In the genomic region with DNA sequence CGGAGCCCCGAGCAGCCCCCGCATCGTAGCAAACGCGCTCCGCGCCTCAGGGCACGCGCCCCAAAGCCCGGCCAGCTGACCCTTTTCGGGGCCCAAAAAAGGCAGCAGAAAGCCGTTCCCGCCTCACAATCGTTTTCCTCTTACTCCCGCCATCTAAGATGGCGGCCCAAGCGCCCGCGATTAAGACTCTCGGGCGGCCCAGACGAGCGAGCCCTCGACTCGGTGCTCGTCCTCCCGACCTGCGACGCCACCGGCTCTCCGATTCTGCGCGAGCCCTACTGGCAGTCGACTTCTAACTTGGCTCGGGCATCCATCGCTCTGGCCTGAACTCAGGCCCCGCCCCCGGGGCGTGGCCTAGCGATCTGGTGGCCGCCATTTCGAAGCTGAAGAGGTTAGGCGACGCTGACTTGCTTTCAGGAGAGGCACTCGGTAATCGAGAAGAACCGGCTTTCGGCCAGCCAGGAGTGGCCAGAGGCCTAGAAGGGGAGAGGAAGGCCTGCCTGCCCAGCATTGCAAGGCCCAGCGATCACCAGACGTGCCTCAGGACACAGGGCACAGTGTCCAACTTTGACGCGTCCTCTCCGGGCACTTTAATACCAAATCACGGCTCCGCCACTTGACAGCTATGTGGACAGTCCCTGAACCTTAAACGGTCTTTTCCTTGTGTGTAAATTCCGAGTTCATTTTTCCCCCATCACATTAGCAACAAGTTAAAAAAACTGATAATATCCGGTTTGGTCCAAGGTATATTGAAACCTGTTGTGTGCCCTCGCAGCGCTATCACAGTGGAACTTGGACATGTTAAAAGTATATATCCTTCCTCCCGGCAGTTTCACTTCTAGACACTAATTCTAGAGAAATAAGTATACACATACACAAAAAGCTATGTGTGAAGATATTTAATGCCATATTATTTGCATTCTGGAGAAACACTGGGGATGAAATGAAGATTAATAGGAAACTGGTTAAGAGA, we compare ENCODE assay signal across 8 cellular contexts. TPM values are rescaled to one million over a fixed set of nuclear protein-coding genes. Genes with fewer than 3 reads are reported as not detected.
DNase-seq lines count a peak whose midpoint lies in the region; ATAC-seq and TF ChIP-seq lines count a peak whose summit lies in the region.

A gene (minus strand): TSS at position 182 of the 973 bp plus-strand sequence. CDS start 45,396 bp downstream, outside the sequence.

- TF ChIP-seq EP300 in tibial nerve (IDR thresholded peaks at IDR 0.05) = peak; percentile 69 to 98

- intact Hi-C loops in Right ventricle myocardium superior (cut with DNase I) = loop anchor here (2.0 to 5.0 kb wide), 2 partner anchors 39 to 107 kb away; a partner anchor contains a TSS

- peaks cover 27% of the 10 kb centered on the region for H3K79me2 ChIP-seq in parathyroid adenoma

- H3K27me3 ChIP-seq in parathyroid adenoma (ENCODE audit: control insufficient read depth, insufficient read depth, low read length) (no peaks in the 10 kb centered on the region), tibial nerve (no peaks in the 10 kb centered on the region)

- H3K4me2 ChIP-seq in parathyroid adenoma (ENCODE audit: low read length) = peak within 1 kb of the TSS; percentile 93

- H3K27ac ChIP-seq in parathyroid adenoma = peak within 1 kb of the TSS; percentile 99
- H3K27ac ChIP-seq in tibial nerve = peak within 1 kb of the TSS; percentile 98 to 100 (median 100)

- H3K9ac ChIP-seq in parathyroid adenoma = peak within 1 kb of the TSS; percentile 97

- TF ChIP-seq POLR2A in tibial nerve (IDR thresholded peaks at IDR 0.05) = peak; percentile 57 to 94

- peak; percentile 99 for DNase-seq in GM12865 (ENCODE audit: low read depth)
- peak; percentile 78 for DNase-seq in NCI-H1417 treated with DMSO at 0.1 percent for 48 hours (lab: John Stamatoyannopoulos, UW)
- DNase-seq in SW480 (ENCODE audit: low spot score) = peak; percentile 98
- DNase-seq in activated naive CD8-positive, alpha-beta T cell treated with anti-CD3 and anti-CD28 coated beads, Interleukin-2, amount 50 U/mL, for 24 hours = peak; percentile 96
- peak; percentile 99 for DNase-seq in Right ventricle myocardium superior
- DNase-seq in tibial nerve (ENCODE audit: low spot score in 2 of 2) = peak; percentile 97 to 99

- H3K9me3 Mint-ChIP-seq in activated naive CD8-positive, alpha-beta T cell treated with anti-CD3 and anti-CD28 coated beads, Interleukin-2, amount 50 U/mL, for 24 hours = no peaks in the 10 kb centered on the region

- H3K36me3 ChIP-seq in parathyroid adenoma (ENCODE audit: control insufficient read depth, insufficient read depth, low read length) = no peaks in the 10 kb centered on the region
- no peaks in the 10 kb centered on the region for H3K36me3 ChIP-seq in tibial nerve

- 2% methylated on average over 28 to 45 of the region's 62 CpGs for WGBS in tibial nerve, 2 donors

- H3K27ac Mint-ChIP-seq in activated naive CD8-positive, alpha-beta T cell treated with anti-CD3 and anti-CD28 coated beads, Interleukin-2, amount 50 U/mL, for 24 hours = peak within 1 kb of the TSS; percentile 90

- H3K4me3 Mint-ChIP-seq in activated naive CD8-positive, alpha-beta T cell treated with anti-CD3 and anti-CD28 coated beads, Interleukin-2, amount 50 U/mL, for 24 hours = peak within 1 kb of the TSS; percentile 92

- TF ChIP-seq CTCF in GM12865 (IDR thresholded peaks at IDR 0.05; ENCODE audit: insufficient read depth, low read depth, low read length, missing control alignments) = no peak
- no peak for TF ChIP-seq CTCF in parathyroid adenoma (IDR thresholded peaks at IDR 0.05)
- TF ChIP-seq CTCF in tibial nerve (IDR thresholded peaks at IDR 0.05) = peak in 3 of 5 experiments; percentile 7 to 38 (median 14)

- H3K9me3 ChIP-seq in parathyroid adenoma (ENCODE audit: control insufficient read depth, low read length) (no peaks in the 10 kb centered on the region), tibial nerve (no peaks in the 10 kb centered on the region)

- H3K4me1 ChIP-seq in parathyroid adenoma (no peaks in the 10 kb centered on the region), tibial nerve (peaks cover 3 to 36% (median 22%) of the 10 kb centered on the region in 4 donors)

- H3K36me3 Mint-ChIP-seq in activated naive CD8-positive, alpha-beta T cell treated with anti-CD3 and anti-CD28 coated beads, Interleukin-2, amount 50 U/mL, for 24 hours (ENCODE audit: low read depth) = peaks cover 3% of the 10 kb centered on the region

- peak within 1 kb of the TSS; percentile 95 for H2AFZ ChIP-seq in parathyroid adenoma

- ATAC-seq in HG02763 (IDR thresholded peaks at IDR 0.05; ENCODE audit: unreplicated experiment) (peak; percentile 93), Right ventricle myocardium superior (ENCODE audit: poor library complexity) (peak; percentile 96)
- ATAC-seq in activated naive CD8-positive, alpha-beta T cell treated with anti-CD3 and anti-CD28 coated beads, Interleukin-2, amount 50 U/mL, for 24 hours = peak; percentile 96

- H3K4me3 ChIP-seq in GM12865 (ENCODE audit: low read depth, low read length) (peak within 1 kb of the TSS; percentile 91), parathyroid adenoma (ENCODE audit: low read depth, low read length) (peak within 1 kb of the TSS; percentile 93), tibial nerve (peak within 1 kb of the TSS; percentile 66 to 100 (median 98))

- H3K4me1 Mint-ChIP-seq in activated naive CD8-positive, alpha-beta T cell treated with anti-CD3 and anti-CD28 coated beads, Interleukin-2, amount 50 U/mL, for 24 hours = peaks cover 35% of the 10 kb centered on the region

- H3K27me3 Mint-ChIP-seq in activated naive CD8-positive, alpha-beta T cell treated with anti-CD3 and anti-CD28 coated beads, Interleukin-2, amount 50 U/mL, for 24 hours = no peaks in the 10 kb centered on the region

RNA-seq across cellular contexts. Expression of the gene that starts here (rescaled TPM):
- total RNA-seq in Right ventricle myocardium superior = 142 TPM
- 100 to 1,000 TPM; 106 to 136 (median 121) TPM for total RNA-seq in tibial nerve

Comparison
In these comparisons a context has a peak if more than half of its experiments do, and no peak if none do; other contexts are left out.
1. Peak in every context shown above with its lines: DNase-seq, ATAC-seq, H3K4me3 ChIP-seq and H3K27ac ChIP-seq.
2. CTCF ChIP-seq: peak in tibial nerve (3 of 5); none in GM12865 (single experiment) and parathyroid adenoma (single experiment).